In the genomic region with DNA sequence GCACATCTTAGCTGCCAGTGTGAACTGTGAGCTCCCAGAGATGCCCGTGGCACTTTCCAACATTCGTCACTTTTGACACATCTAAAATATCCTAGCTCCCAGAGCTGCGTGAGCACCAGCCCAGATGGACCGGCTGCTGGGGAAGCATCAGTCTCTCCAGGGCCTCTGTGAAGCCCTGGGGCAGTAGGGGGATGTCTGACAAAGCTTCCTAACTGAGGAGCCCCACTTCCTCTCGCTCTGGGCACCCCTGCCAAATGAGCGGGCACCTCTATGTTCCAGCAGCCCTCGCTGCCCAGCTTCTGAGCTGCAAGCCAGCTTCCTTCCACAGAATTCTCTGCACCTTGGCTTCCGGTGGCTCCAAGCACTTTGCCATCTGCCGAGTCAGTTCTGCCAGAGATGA, we compare ENCODE assay signal across 13 cellular contexts.
DNase-seq lines count a peak whose midpoint lies in the region; ATAC-seq and TF ChIP-seq lines count a peak whose summit lies in the region.
"Had no signal": no experiment of that assay in that cellular context is flagged by ENCODE, and none has a peak within 500 bp of the region (broad histone marks: within the 10 kb centered on the region; RNA-seq: fewer than 3 reads in every experiment).

No MANE protein-coding gene starts in this region.

- H3K9me3 Mint-ChIP-seq in stimulated activated naive CD8-positive, alpha-beta T cell treated with anti-CD3 and anti-CD28 coated beads, Interleukin-15, Interleukin-2, amounts not matched to agents 100 ng/mL and 50 ng/mL, for 24 hours: no peaks in the 10 kb centered on the region
- H3K9me3 Mint-ChIP-seq in neural crest cell: no peaks in the 10 kb centered on the region
- H3K9me3 Mint-ChIP-seq: T-cell had no signal

- no peak for TF ChIP-seq CTCF in neural crest cell (conservative IDR thresholded peaks at IDR 0.05)

- H3K36me3 Mint-ChIP-seq in stimulated activated naive CD8-positive, alpha-beta T cell treated with anti-CD3 and anti-CD28 coated beads, Interleukin-15, Interleukin-2, amounts not matched to agents 100 ng/mL and 50 ng/mL, for 24 hours (ENCODE audit: low read depth): no peaks in the 10 kb centered on the region
- H3K36me3 Mint-ChIP-seq in neural crest cell (ENCODE audit: low read depth): no peaks in the 10 kb centered on the region
- H3K36me3 Mint-ChIP-seq: T-cell had no signal

- H3K27ac Mint-ChIP-seq in stimulated activated naive CD8-positive, alpha-beta T cell treated with anti-CD3 and anti-CD28 coated beads, Interleukin-15, Interleukin-2, amounts not matched to agents 100 ng/mL and 50 ng/mL, for 24 hours: peak overlapping the region; percentile 53
- peak overlapping the region; percentile 13 for H3K27ac Mint-ChIP-seq in neural crest cell (ENCODE audit: unreplicated experiment)
- H3K27ac Mint-ChIP-seq: activated CD4-positive, alpha-beta T cell treated with anti-CD3 and anti-CD28 coated beads for 36 hours; B cell; T-cell had no signal

- H3K4me1 ChIP-seq in esophagus (ENCODE audit: control insufficient read depth in 2 of 2, insufficient read depth in 2 of 2, low read length in 1 of 2) (peaks cover 3 to 15% of the 10 kb centered on the region in 2 donors), aorta (ENCODE audit: control insufficient read depth in 1 of 2, insufficient read depth in 2 of 2, low read length in 2 of 2) (peaks cover 4 to 14% of the 10 kb centered on the region in 2 donors)

- TF ChIP-seq POLR2A in GM18505 (IDR thresholded peaks at IDR 0.05; ENCODE audit: borderline replicate concordance, extremely low read depth, insufficient read depth, insufficient read length): no peak

- no peak overlapping the region for H3K4me3 Mint-ChIP-seq in stimulated activated naive CD8-positive, alpha-beta T cell treated with anti-CD3 and anti-CD28 coated beads, Interleukin-15, Interleukin-2, amounts not matched to agents 100 ng/mL and 50 ng/mL, for 24 hours
- no peak overlapping the region for H3K4me3 Mint-ChIP-seq in neural crest cell
- H3K4me3 Mint-ChIP-seq: activated CD4-positive, alpha-beta T cell treated with anti-CD3 and anti-CD28 coated beads for 36 hours; B cell; T-cell had no signal

- no peaks in the 10 kb centered on the region for H3K9me3 ChIP-seq in esophagus (ENCODE audit: control insufficient read depth in 2 of 2, insufficient read depth in 1 of 2, low read depth in 1 of 2, low read length in 1 of 2)
- no peaks in the 10 kb centered on the region for H3K9me3 ChIP-seq in aorta (ENCODE audit: control insufficient read depth, low read length)

- H3K4me3 ChIP-seq in esophagus (ENCODE audit: low read depth in 1 of 2, low read length in 2 of 2) (no peak overlapping the region), aorta (ENCODE audit: low read length in 2 of 2) (no peak overlapping the region)
- H3K4me3 ChIP-seq: lung had no signal

- H3K27me3 Mint-ChIP-seq in stimulated activated naive CD8-positive, alpha-beta T cell treated with anti-CD3 and anti-CD28 coated beads, Interleukin-15, Interleukin-2, amounts not matched to agents 100 ng/mL and 50 ng/mL, for 24 hours: no peaks in the 10 kb centered on the region
- H3K27me3 Mint-ChIP-seq in neural crest cell (ENCODE audit: low read depth): no peaks in the 10 kb centered on the region
- H3K27me3 Mint-ChIP-seq: T-cell had no signal

- WGBS in esophagus, 2 donors: 44 to 71% methylated on average over 9 of the region's 9 CpGs
- WGBS in aorta, 2 donors: 4 to 12% methylated on average over 9 of the region's 9 CpGs

- peaks cover 36% of the 10 kb centered on the region for H3K4me1 Mint-ChIP-seq in stimulated activated naive CD8-positive, alpha-beta T cell treated with anti-CD3 and anti-CD28 coated beads, Interleukin-15, Interleukin-2, amounts not matched to agents 100 ng/mL and 50 ng/mL, for 24 hours (ENCODE audit: low read depth)
- peaks cover 46% of the 10 kb centered on the region for H3K4me1 Mint-ChIP-seq in neural crest cell

- H3K27me3 ChIP-seq in esophagus (ENCODE audit: control insufficient read depth in 1 of 2, insufficient read depth in 2 of 2, low read length in 2 of 2): no peaks in the 10 kb centered on the region
- H3K27me3 ChIP-seq in aorta (ENCODE audit: control insufficient read depth in 1 of 2, insufficient read depth in 2 of 2, low read length in 1 of 2): no peaks in the 10 kb centered on the region
- H3K27me3 ChIP-seq: brain microvascular endothelial cell had no signal

- ATAC-seq in stimulated activated naive CD8-positive, alpha-beta T cell treated with anti-CD3 and anti-CD28 coated beads, Interleukin-15, Interleukin-2, amounts not matched to agents 100 U/mL and 50 U/mL, for 24 hours: no peak
- ATAC-seq in aorta (ENCODE audit: low FRiP score) (peak; percentile 6), GM18505 (IDR thresholded peaks at IDR 0.05; ENCODE audit: unreplicated experiment) (no peak)
- ATAC-seq: activated CD4-positive, alpha-beta T cell treated with anti-CD3 and anti-CD28 coated beads for 36 hours; T-cell had no signal

- H3K36me3 ChIP-seq in esophagus (ENCODE audit: control insufficient read depth in 2 of 2, insufficient read depth in 2 of 2, low read length in 1 of 2) (peaks cover 0 to 2% of the 10 kb centered on the region in 2 donors), aorta (ENCODE audit: control insufficient read depth in 1 of 2, insufficient read depth in 2 of 2, low read length in 1 of 2) (no peaks in the 10 kb centered on the region)
- H3K36me3 ChIP-seq: brain microvascular endothelial cell had no signal

- intact Hi-C loops in aorta (cut with DNase I): loop anchor here in 1 of 2 donors (10.0 kb wide), 1 partner anchor 222 kb away; a partner anchor contains a TSS

- H3K27ac ChIP-seq in esophagus (ENCODE audit: low read depth in 2 of 2, low read length in 1 of 2) (peak overlapping the region; percentile 83 to 88), aorta (ENCODE audit: low read depth in 1 of 2, low read length in 2 of 2) (peak overlapping the region; percentile 28 to 94)
- H3K27ac ChIP-seq: brain microvascular endothelial cell had no signal

- no peak for DNase-seq in stimulated activated naive CD8-positive, alpha-beta T cell treated with anti-CD3 and anti-CD28 coated beads, Interleukin-15, Interleukin-2, amounts not matched to agents 100 U/mL and 50 U/mL, for 24 hours
- DNase-seq in neural crest cell (ENCODE audit: low read depth, low spot score) (no peak), aorta (no peak), GM19240 (ENCODE audit: insufficient read length, low spot score) (no peak), RKO (ENCODE audit: low spot score) (no peak)
- DNase-seq: activated CD4-positive, alpha-beta T cell treated with anti-CD3 and anti-CD28 coated beads for 36 hours; brain microvascular endothelial cell; T-cell had no signal
